25 cellular contexts compared by ENCODE assay signal in the genomic region with DNA sequence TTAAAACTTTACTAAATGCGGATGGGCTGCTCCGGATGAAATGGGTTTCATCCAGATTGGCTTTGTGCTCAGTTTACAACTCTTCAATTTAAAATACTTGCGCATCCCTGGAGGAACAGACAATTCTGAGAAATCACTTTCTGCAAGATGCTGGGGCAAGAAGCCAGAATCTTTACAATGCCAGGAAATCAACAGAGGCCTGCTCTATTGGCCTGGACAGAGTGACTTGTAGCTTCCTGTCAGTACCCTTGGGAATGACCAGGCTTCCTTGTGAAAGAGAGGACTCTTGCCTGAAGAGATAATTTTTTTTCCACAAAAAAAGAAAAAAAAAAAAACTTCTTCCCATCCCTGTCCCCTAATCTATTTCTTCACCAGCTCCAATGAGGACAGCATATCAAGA. TPM values are rescaled to one million over a fixed set of nuclear protein-coding genes. Genes with fewer than 3 reads are reported as not detected.
DNase-seq lines count a peak whose midpoint lies in the region; ATAC-seq and TF ChIP-seq lines count a peak whose summit lies in the region.
"Had no signal": no experiment of that assay in that cellular context is flagged by ENCODE, and none has a peak within 500 bp of the region (broad histone marks: within the 10 kb centered on the region; RNA-seq: fewer than 3 reads in every experiment).

No MANE protein-coding gene starts in this region.

- H3K23ac ChIP-seq in H9 (ENCODE audit: insufficient read length, low read depth, low read length), result no peak overlapping the region

- no peak overlapping the region for H2BK12ac ChIP-seq in H9 (ENCODE audit: insufficient read length, low read depth, low read length)

- H3K4me3 ChIP-seq in colonic mucosa (no peak overlapping the region), heart right ventricle (no peak overlapping the region)
- H3K4me3 ChIP-seq: coronary artery, SJCRH30, suprapubic skin had no signal

- no peak overlapping the region for H2AK5ac ChIP-seq in H9 (ENCODE audit: insufficient read length, low read length)

- H3K79me2 ChIP-seq in H9 (ENCODE audit: insufficient read depth, low read length), result no peaks in the 10 kb centered on the region

- H3K27ac ChIP-seq in colonic mucosa, result no peak overlapping the region
- H3K27ac ChIP-seq in heart right ventricle, result peak overlapping the region in 6 of 10 donors; percentile 32 to 57 (median 48)
- H3K27ac ChIP-seq in H9 (ENCODE audit: insufficient read length, low read depth, low read length), result no peak overlapping the region
- H3K27ac ChIP-seq: C4-2B, coronary artery, SJCRH30, suprapubic skin had no signal

- 38 to 55% methylated on average over 3 of the region's 3 CpGs for WGBS in heart right ventricle, 2 donors
- WGBS in H9 (ENCODE audit: extremely low coverage, insufficient read length, low lambda C conversion rate), result no CpG with 5 or more reads among the region's 3 CpGs

- no peak overlapping the region for H2AFZ ChIP-seq in H9 (ENCODE audit: low read length)

- H3K9me3 ChIP-seq in colonic mucosa (no peaks in the 10 kb centered on the region), heart right ventricle (no peaks in the 10 kb centered on the region), H9 (ENCODE audit: control insufficient read depth, low read depth, low read length) (no peaks in the 10 kb centered on the region)
- H3K9me3 ChIP-seq: SJCRH30, suprapubic skin had no signal

- no peak overlapping the region for H4K8ac ChIP-seq in H9 (replicated peaks; ENCODE audit: insufficient read length, low read depth, low read length)

- peak; percentile 18 for DNase-seq in LHCN-M2 (ENCODE audit: low read depth)
- peak; percentile 27 for DNase-seq in colonic mucosa
- DNase-seq in heart right ventricle, result peak in 1 of 2 donors; percentile 91
- no peak for DNase-seq in sciatic nerve (ENCODE audit: low spot score)
- no peak for DNase-seq in HT-29 (ENCODE audit: low spot score)
- DNase-seq in H9, result no peak
- DNase-seq in activated CD8-positive, alpha-beta memory T cell treated with anti-CD3 and anti-CD28 coated beads, Interleukin-2, amount 50 U/mL, for 4 hours, result no peak
- no peak for DNase-seq in NCI-H1105 (lab: John Stamatoyannopoulos, UW)
- DNase-seq: ACHN; activated CD4-positive, alpha-beta T cell treated with anti-CD3 and anti-CD28 coated beads, Interleukin-2, amount 10 ng/mL, durations not matched to agents 7 days and 5 days; activated naive CD8-positive, alpha-beta T cell treated with anti-CD3 and anti-CD28 coated beads for 36 hours; islet precursor cell; NCI-H1417 treated with DMSO at 0.1 percent for 48 hours; NCI-H510A treated with DMSO at 0.1 percent for 48 hours; retina; SJCRH30; stimulated activated CD4-positive, alpha-beta T cell treated with anti-CD3 and anti-CD28 coated beads, Interleukin-15, amount 100 ng/mL, for 24 hours; T-helper 17 cell had no signal

- no peak overlapping the region for H3T11ph ChIP-seq in H9 (ENCODE audit: low read length)

- H3K27ac Mint-ChIP-seq in H9, result no peak overlapping the region
- H3K27ac Mint-ChIP-seq: activated CD4-positive, alpha-beta T cell treated with anti-CD3 and anti-CD28 coated beads, Interleukin-2, amount 10 ng/mL, durations not matched to agents 7 days and 5 days; activated naive CD8-positive, alpha-beta T cell treated with anti-CD3 and anti-CD28 coated beads for 36 hours; activated T-helper 17 cell treated with anti-CD3 and anti-CD28 coated beads, Interleukin-2, amount 50 U/mL, for 72 hours; memory B cell; T-helper 17 cell had no signal

- H3K14ac ChIP-seq in H9 (ENCODE audit: insufficient read depth, low read length), result no peak overlapping the region

- no peak overlapping the region for H3K18ac ChIP-seq in H9 (ENCODE audit: insufficient read length, low read depth, low read length)

- no peak overlapping the region for H3K4ac ChIP-seq in H9 (ENCODE audit: low read depth, low read length)

- no peak overlapping the region for H2BK120ac ChIP-seq in H9 (ENCODE audit: low read depth, low read length, poor library complexity, severe bottlenecking)

- H3K27me3 ChIP-seq in colonic mucosa (no peaks in the 10 kb centered on the region), heart right ventricle (peaks cover 0 to 7% (median 0%) of the 10 kb centered on the region in 7 donors), H9 (ENCODE audit: insufficient read depth, low read length) (no peaks in the 10 kb centered on the region; the same call in 1 of the 2 replicates)
- H3K27me3 ChIP-seq: SJCRH30, suprapubic skin had no signal

- H3K23me2 ChIP-seq in H9 (ENCODE audit: insufficient read length, low read depth, low read length, poor library complexity, severe bottlenecking), result peaks cover 10% of the 10 kb centered on the region

- no peaks in the 10 kb centered on the region for H3K79me1 ChIP-seq in H9 (ENCODE audit: insufficient read depth, low read depth, low read length, poor library complexity, severe bottlenecking)

- peaks cover 33% of the 10 kb centered on the region for H3K27me3 Mint-ChIP-seq in H9 (ENCODE audit: low read depth)
- H3K27me3 Mint-ChIP-seq: memory B cell had no signal

- no peak overlapping the region for H2BK15ac ChIP-seq in H9 (ENCODE audit: low read depth, low read length)

- H3K4me1 Mint-ChIP-seq in H9, result peaks cover 12 to 17% of the 10 kb centered on the region in 2 experiments
- H3K4me1 Mint-ChIP-seq: activated T-helper 17 cell treated with anti-CD3 and anti-CD28 coated beads, Interleukin-2, amount 50 U/mL, for 72 hours had no signal

- H2BK5ac ChIP-seq in H9 (ENCODE audit: insufficient read length, low read length), result no peak overlapping the region

- no peak for TF ChIP-seq CTCF in colonic mucosa (IDR thresholded peaks at IDR 0.05)
- no peak for TF ChIP-seq CTCF in heart right ventricle (IDR thresholded peaks at IDR 0.05)
- no peak for TF ChIP-seq CTCF in H9 (conservative IDR thresholded peaks at IDR 0.05)

- no peaks in the 10 kb centered on the region for H3K36me3 Mint-ChIP-seq in H9 (ENCODE audit: insufficient read depth in 1 of 3, low read depth in 3 of 3)
- H3K36me3 Mint-ChIP-seq: activated naive CD8-positive, alpha-beta T cell treated with anti-CD3 and anti-CD28 coated beads for 36 hours; memory B cell had no signal

- H4K91ac ChIP-seq in H9 (ENCODE audit: insufficient read length, low read depth, low read length), result no peak overlapping the region

- H3K4me3 Mint-ChIP-seq in H9, result no peak overlapping the region
- H3K4me3 Mint-ChIP-seq: activated CD4-positive, alpha-beta T cell treated with anti-CD3 and anti-CD28 coated beads, Interleukin-2, amount 10 ng/mL, durations not matched to agents 7 days and 5 days; activated naive CD8-positive, alpha-beta T cell treated with anti-CD3 and anti-CD28 coated beads for 36 hours; activated T-helper 17 cell treated with anti-CD3 and anti-CD28 coated beads, Interleukin-2, amount 50 U/mL, for 72 hours; memory B cell; T-helper 17 cell had no signal

- H3K4me1 ChIP-seq in colonic mucosa (no peaks in the 10 kb centered on the region), heart right ventricle (peaks cover 0 to 35% (median 20%) of the 10 kb centered on the region in 9 donors), H9 (ENCODE audit: insufficient read depth, low read length) (no peaks in the 10 kb centered on the region)

- H3K9me3 Mint-ChIP-seq in H9, result no peaks in the 10 kb centered on the region
- H3K9me3 Mint-ChIP-seq: activated CD4-positive, alpha-beta T cell treated with anti-CD3 and anti-CD28 coated beads, Interleukin-2, amount 10 ng/mL, durations not matched to agents 7 days and 5 days; activated naive CD8-positive, alpha-beta T cell treated with anti-CD3 and anti-CD28 coated beads for 36 hours; activated T-helper 17 cell treated with anti-CD3 and anti-CD28 coated beads, Interleukin-2, amount 50 U/mL, for 72 hours; memory B cell had no signal

- no peaks in the 10 kb centered on the region for H3K36me3 ChIP-seq in colonic mucosa
- H3K36me3 ChIP-seq in heart right ventricle, result no peaks in the 10 kb centered on the region
- H3K36me3 ChIP-seq: SJCRH30, suprapubic skin had no signal

- no peak overlapping the region for H3K4me2 ChIP-seq in H9 (ENCODE audit: insufficient read depth, insufficient read length, low read length)

- H3K9ac ChIP-seq in colonic mucosa (ENCODE audit: low read depth in 2 of 2, low read length in 2 of 2) (no peak overlapping the region), H9 (ENCODE audit: extremely low read depth, insufficient read length, low read length) (no peak overlapping the region)

- intact Hi-C loops in colonic mucosa (cut with DNase I), result no loop called here
- intact Hi-C loops in heart right ventricle (cut with DNase I), result loop anchor here in 4 of 10 donors (5.0 to 10.0 kb wide), 3 partner anchors 54 to 168 kb away; no protein-coding TSS in a partner anchor
- intact Hi-C loops in sciatic nerve (cut with DNase I), result no loop called here

- H2BK20ac ChIP-seq in H9 (ENCODE audit: low read depth, low read length, poor library complexity, severe bottlenecking), result no peak overlapping the region

- no peak overlapping the region for H3K56ac ChIP-seq in H9 (ENCODE audit: insufficient read length, low read depth, low read length)

- H4K5ac ChIP-seq in H9 (ENCODE audit: insufficient read length, low read depth, low read length), result no peak overlapping the region

- H4K20me1 ChIP-seq in H9 (ENCODE audit: control insufficient read depth, insufficient read depth, insufficient read length), result no peaks in the 10 kb centered on the region

- ATAC-seq in heart right ventricle (peak; percentile 71 to 86 (median 80)), sciatic nerve (peak; percentile 70)
- ATAC-seq: activated T-helper 17 cell treated with anti-CD3 and anti-CD28 coated beads, Interleukin-2, amount 50 U/mL, for 72 hours; Panc1; T-helper 17 cell had no signal

RNA-seq across cellular contexts. Expression of gene FAM13C, which starts 4.0 kb away (rescaled TPM):
- 19.0 and 20.4 TPM in 2 replicates for total RNA-seq in LHCN-M2 (2014; rRNA removed)
- polyA plus RNA-seq in LHCN-M2 (2012), result 2.5 TPM
- total RNA-seq in colonic mucosa, result 1 to 10 TPM; 1.0 to 2.5 TPM
- 10 to 100 TPM in 1 of 10 donors, 1 to 10 TPM in 9; 2.9 to 14.6 (median 7.7) TPM for total RNA-seq in heart right ventricle
- 1 to 10 TPM; 1.5 to 3.8 TPM for polyA plus RNA-seq in heart right ventricle
- 25.0 TPM for total RNA-seq in sciatic nerve
- total RNA-seq in HT-29 (2014; rRNA removed; shearing (Covaris generic)), result not detected in 2 replicates
- total RNA-seq in H9 (2021), result 0.31 and 0.39 TPM in 2 replicates
- total RNA-seq: activated CD4-positive, alpha-beta T cell treated with anti-CD3 and anti-CD28 coated beads, Interleukin-2, amount 10 ng/mL, durations not matched to agents 7 days and 5 days; MCF 10A; T-helper 17 cell had no signal

Comparison
In these comparisons a context has a peak if more than half of its experiments do, and no peak if none do; other contexts are left out.
1. DNase-seq: peak in LHCN-M2 (single experiment) and colonic mucosa (single experiment); none in sciatic nerve (single experiment), HT-29 (single experiment), H9 (single experiment), activated CD8-positive, alpha-beta memory T cell treated with anti-CD3 and anti-CD28 coated beads, Interleukin-2, amount 50 U/mL, for 4 hours (single experiment) and NCI-H1105 (single experiment).
2. H3K27ac ChIP-seq: peak in heart right ventricle (6 of 10); none in colonic mucosa (single experiment) and H9 (single experiment).